Comparison of ENCODE assay signal across 8 cellular contexts in genomic region chr4:2936773-2937145, GRCh38. TPM values are rescaled to one million over a fixed set of nuclear protein-coding genes. Genes with fewer than 3 reads are reported as not detected.
DNase-seq lines count a peak whose midpoint lies in the region; ATAC-seq, FAIRE-seq and TF ChIP-seq lines count a peak whose summit lies in the region.

No MANE protein-coding gene starts in this region.

- 33% methylated on average over 6 of the region's 6 CpGs for WGBS in prostate gland

- no peak overlapping the region for H3K4me3 ChIP-seq in GM23338
- no peak overlapping the region for H3K4me3 ChIP-seq in RWPE2 (ENCODE audit: severe bottlenecking)
- no peak overlapping the region for H3K4me3 ChIP-seq in prostate gland

- no peak for ATAC-seq in GM23338
- ATAC-seq in RWPE2 (ENCODE audit: low read depth) = peak; percentile 52
- ATAC-seq in HG03045 (IDR thresholded peaks at IDR 0.05; ENCODE audit: unreplicated experiment) = no peak
- no peak for ATAC-seq in GM21367 (IDR thresholded peaks at IDR 0.05; ENCODE audit: unreplicated experiment)

- H3K4me1 Mint-ChIP-seq in GM23338 (peaks cover 27% of the 10 kb centered on the region), chondrocyte (ENCODE audit: low read depth) (peaks cover 39% of the 10 kb centered on the region)

- H3K27me3 ChIP-seq in GM23338 (ENCODE audit: insufficient read depth) (no peaks in the 10 kb centered on the region), RWPE2 (ENCODE audit: insufficient read depth, poor library complexity, severe bottlenecking) (no peaks in the 10 kb centered on the region), prostate gland (replicated peaks; ENCODE audit: insufficient read depth) (no peaks in the 10 kb centered on the region)

- H3K27me3 Mint-ChIP-seq in GM23338 (ENCODE audit: insufficient read depth, low read depth, poor library complexity) (peaks cover 25% of the 10 kb centered on the region), chondrocyte (ENCODE audit: low read depth) (no peaks in the 10 kb centered on the region)

- H3K27ac Mint-ChIP-seq in GM23338 (peak overlapping the region; percentile 35; the same call in 1 of the 2 replicates), chondrocyte (ENCODE audit: unreplicated experiment) (peak overlapping the region; percentile 42)

- peaks cover 70% of the 10 kb centered on the region for H3K36me3 Mint-ChIP-seq in GM23338 (ENCODE audit: low read depth)
- H3K36me3 Mint-ChIP-seq in chondrocyte (ENCODE audit: low read depth) = peaks cover 15% of the 10 kb centered on the region

- FAIRE-seq in GM19239 (lab: Jason Lieb, UNC) = no peak

- H3K9me3 Mint-ChIP-seq in GM23338 = no peaks in the 10 kb centered on the region
- H3K9me3 Mint-ChIP-seq in chondrocyte (ENCODE audit: low read depth) = no peaks in the 10 kb centered on the region

- H3K9me3 ChIP-seq in RWPE2 (ENCODE audit: severe bottlenecking) = no peaks in the 10 kb centered on the region
- no peaks in the 10 kb centered on the region for H3K9me3 ChIP-seq in prostate gland

- H4K20me1 ChIP-seq in GM23338 (replicated peaks; ENCODE audit: insufficient read depth) = peaks cover 19% of the 10 kb centered on the region

- no peak overlapping the region for H2AFZ ChIP-seq in GM23338

- DNase-seq in COLO668 (lab: John Stamatoyannopoulos, UW; ENCODE audit: unreplicated experiment) (peak; percentile 44), GM23338 (ENCODE audit: low spot score) (no peak), RWPE2 (ENCODE audit: low spot score) (peak; percentile 85), chondrocyte (ENCODE audit: low spot score) (peak; percentile 49), prostate gland (ENCODE audit: low spot score) (no peak), GM19239 (ENCODE audit: insufficient read length, low spot score) (no peak)

- H3K36me3 ChIP-seq in GM23338 (ENCODE audit: insufficient read depth) = peaks cover 31% of the 10 kb centered on the region
- H3K36me3 ChIP-seq in RWPE2 (ENCODE audit: low read depth) = peaks cover 53% of the 10 kb centered on the region
- H3K36me3 ChIP-seq in prostate gland = peaks cover 3 to 14% of the 10 kb centered on the region in 2 donors

- TF ChIP-seq CTCF in GM23338 (conservative IDR thresholded peaks at IDR 0.05; ENCODE audit: low read depth in 2 of 2) (no peak), RWPE2 (IDR thresholded peaks at IDR 0.05; ENCODE audit: poor library complexity, severe bottlenecking) (no peak), chondrocyte (IDR thresholded peaks at IDR 0.05) (no peak), prostate gland (IDR thresholded peaks at IDR 0.05) (no peak)

- peaks cover 27% of the 10 kb centered on the region; the same call in 1 of the 2 replicates for H3F3A ChIP-seq in GM23338 (replicated peaks; ENCODE audit: low read depth)

- intact Hi-C loops in prostate gland (cut with DNase I) = loop anchor here (10.0 kb wide), 1 partner anchor 672 kb away; the partner anchor contains the start of gene MXD4

- peaks cover 19% of the 10 kb centered on the region for H3K79me2 ChIP-seq in GM23338 (replicated peaks; ENCODE audit: insufficient read depth)

- H3K9me2 ChIP-seq in GM23338 (ENCODE audit: insufficient read depth) = no peaks in the 10 kb centered on the region

- H3K27ac ChIP-seq in GM23338 (ENCODE audit: low read depth) (no peak overlapping the region), RWPE2 (ENCODE audit: poor library complexity, severe bottlenecking) (peak overlapping the region; percentile 96), prostate gland (peak overlapping the region; percentile 58 to 66)

- no peak overlapping the region for H3K4me2 ChIP-seq in GM23338

- TF ChIP-seq POLR2A in prostate gland (IDR thresholded peaks at IDR 0.05) = no peak

- H3K4me1 ChIP-seq in GM23338 (ENCODE audit: insufficient read depth) (peaks cover 4% of the 10 kb centered on the region; the same call in 1 of the 2 replicates), RWPE2 (ENCODE audit: insufficient read depth, poor library complexity, severe bottlenecking) (peaks cover 20% of the 10 kb centered on the region), prostate gland (replicated peaks) (peaks cover 16% of the 10 kb centered on the region)

- peak overlapping the region; percentile 85; the same call in 2 of the 3 replicates for H3K4me3 Mint-ChIP-seq in GM23338
- peak overlapping the region; percentile 27 for H3K4me3 Mint-ChIP-seq in chondrocyte (ENCODE audit: unreplicated experiment)

TF ChIP-seq in GM23338, 12 proteins besides CTCF, POLR2A, EP300 and RAD21 (continues in another document):
- TF ChIP-seq ETS1 (IDR thresholded peaks at IDR 0.05) = no peak
- no peak for TF ChIP-seq ZNF114 (CRISPR knock-in tag; IDR thresholded peaks at IDR 0.05)
- TF ChIP-seq REST (IDR thresholded peaks at IDR 0.05; ENCODE audit: unreplicated experiment) = no peak
- no peak for TF ChIP-seq POLR2AphosphoS5 (IDR thresholded peaks at IDR 0.05; ENCODE audit: low read depth)
- TF ChIP-seq EZH2 (IDR thresholded peaks at IDR 0.05; ENCODE audit: low read depth, unreplicated experiment) = no peak
- no peak for TF ChIP-seq JUNB (IDR thresholded peaks at IDR 0.05; ENCODE audit: unreplicated experiment)
- no peak for TF ChIP-seq NANOG (IDR thresholded peaks at IDR 0.05; ENCODE audit: borderline replicate concordance)
- TF ChIP-seq EZH2phosphoT487 (IDR thresholded peaks at IDR 0.05; ENCODE audit: unreplicated experiment) = no peak
- TF ChIP-seq CREB1 (CRISPR knock-in tag; IDR thresholded peaks at IDR 0.05; ENCODE audit: low read depth) = no peak

RNA-seq across cellular contexts. Expression of gene NOP14, which starts 26.4 kb away (rescaled TPM):
- 24.2 and 29.9 TPM in 2 replicates for total RNA-seq in GM23338 (2014; rRNA removed; shearing (Covaris generic))
- polyA plus RNA-seq in GM23338 (2016; fragmentation: Nextera tagmentation; extraction: Ambion mirVana) = 38.7 and 38.9 TPM in 2 replicates
- total RNA-seq in chondrocyte = 22.2 to 23.9 TPM (median 22.7 TPM) in 3 replicates
- 10 to 100 TPM; 16.0 to 17.8 TPM for total RNA-seq in prostate gland

RNA-seq across cellular contexts. Expression of gene GRK4, which starts 26.6 kb away (rescaled TPM):
- 0.82 and 1.4 TPM in 2 replicates for total RNA-seq in GM23338 (2014; rRNA removed; shearing (Covaris generic))
- 1.3 and 2.4 TPM in 2 replicates for polyA plus RNA-seq in GM23338 (2016; fragmentation: Nextera tagmentation; extraction: Ambion mirVana)
- total RNA-seq in chondrocyte (12.0 to 13.4 TPM (median 12.8 TPM) in 3 replicates), prostate gland (10 to 100 TPM in 1 of 2 donors, 1 to 10 TPM in 1; 3.4 to 18.9 TPM)

Comparison
In these comparisons a context has a peak if more than half of its experiments do, and no peak if none do; other contexts are left out.
1. DNase-seq: peak in COLO668 (single experiment), RWPE2 (single experiment) and chondrocyte (single experiment); none in GM23338 (single experiment), prostate gland (single experiment) and GM19239 (single experiment).